Comparison of ENCODE assay signal across 37 cellular contexts in genomic region chr9:103301051-103301450, GRCh38.
"Had no signal": no experiment of that assay in that cellular context is flagged by ENCODE, and none has a peak within 500 bp of the region (broad histone marks: within the 10 kb centered on the region; RNA-seq: fewer than 3 reads in every experiment).

No MANE protein-coding gene starts in this region.

- H3K36me3 Mint-ChIP-seq: activated CD4-positive, alpha-beta memory T cell treated with anti-CD3 and anti-CD28 coated beads for 36 hours; activated CD8-positive, alpha-beta memory T cell treated with anti-CD3 and anti-CD28 coated beads, Interleukin-2, amount 10 ng/mL, durations not matched to agents 7 days and 5 days; activated naive CD4-positive, alpha-beta T cell treated with anti-CD3 and anti-CD28 coated beads, Interleukin-2, amount 50 U/mL, for 24 hours; activated naive CD8-positive, alpha-beta T cell treated with anti-CD3 and anti-CD28 coated beads for 36 hours; brain had no signal

- H3K9me3 Mint-ChIP-seq: activated naive CD4-positive, alpha-beta T cell treated with anti-CD3 and anti-CD28 coated beads for 36 hours; activated naive CD4-positive, alpha-beta T cell treated with anti-CD3 and anti-CD28 coated beads, Interleukin-2, amount 50 U/mL, for 24 hours; activated naive CD8-positive, alpha-beta T cell treated with anti-CD3 and anti-CD28 coated beads for 36 hours; activated T-helper 1 cell treated with anti-CD3 and anti-CD28 coated beads, Interleukin-12 subunit alpha, Interleukin-12 subunit beta, Interleukin-2, Interleukin-4 antibody, amounts not matched to agents 30 ng/mL and 10 ng/mL and 1 ng/mL, durations not matched to agents 14 hours and 24 hours and 36 hours; activated T-helper 2 cell treated with anti-CD3 and anti-CD28 coated beads, Interferon-gamma antibody, Interleukin-2, Interleukin-4, amounts not matched to agents 10 μg/mL and 5 μg/mL and 100 μg/mL, durations not matched to agents 14 hours and 24 hours and 36 hours; T-helper 2 cell treated with Interferon-gamma antibody and Interleukin-4, amounts not matched to agents 5 μg/mL and 100 μg/mL, for 36 hours had no signal

- DNase-seq: activated CD4-positive, alpha-beta memory T cell treated with anti-CD3 and anti-CD28 coated beads for 36 hours; activated CD4-positive, alpha-beta T cell treated with anti-CD3 and anti-CD28 coated beads for 36 hours; activated CD4-positive, alpha-beta T cell treated with anti-CD3 and anti-CD28 coated beads, Interleukin-2, amount 10 ng/mL, durations not matched to agents 24 days and 14 days; activated CD4-positive, CD25-positive, alpha-beta regulatory T cell; activated CD4-positive, CD25-positive, alpha-beta regulatory T cell treated with anti-CD3 and anti-CD28 coated beads, Interleukin-2, amount 50 U/mL, for 72 hours; activated CD8-positive, alpha-beta memory T cell treated with anti-CD3 and anti-CD28 coated beads, Interleukin-2, amount 10 ng/mL, durations not matched to agents 7 days and 5 days; activated CD8-positive, alpha-beta memory T cell treated with anti-CD3 and anti-CD28 coated beads, Interleukin-2, amount 50 U/mL, for 4 hours; activated CD8-positive, alpha-beta T cell treated with anti-CD3 and anti-CD28 coated beads, Interleukin-2, amount 10 ng/mL, durations not matched to agents 7 days and 5 days; activated effector memory CD4-positive, alpha-beta T cell treated with anti-CD3 and anti-CD28 coated beads, Interleukin-2, amount 50 U/mL, for 16 hours; activated naive CD4-positive, alpha-beta T cell treated with anti-CD3 and anti-CD28 coated beads for 36 hours; activated naive CD8-positive, alpha-beta T cell treated with anti-CD3 and anti-CD28 coated beads for 36 hours; activated naive CD8-positive, alpha-beta T cell treated with anti-CD3 and anti-CD28 coated beads, Interleukin-2, amount 50 U/mL, for 24 hours; activated T-cell treated with anti-CD3 and anti-CD28 coated beads, Interleukin-2, amount 50 U/mL, for 1 hour; activated T-cell treated with anti-CD3 and anti-CD28 coated beads, Interleukin-2, amount 50 U/mL, for 48 hours; adrenal gland; central memory CD4-positive, alpha-beta T cell; cerebellar nuclear complex; colonic mucosa; effector CD4-positive, alpha-beta T cell; effector memory CD8-positive, alpha-beta T cell; esophagus squamous epithelium; foreskin melanocyte; heart right ventricle; T-helper 1 cell; T-helper 17 cell; T1000 had no signal

- H3K4me3 Mint-ChIP-seq: activated CD4-positive, alpha-beta memory T cell treated with anti-CD3 and anti-CD28 coated beads for 36 hours; activated CD4-positive, alpha-beta T cell treated with anti-CD3 and anti-CD28 coated beads for 36 hours; activated CD4-positive, alpha-beta T cell treated with anti-CD3 and anti-CD28 coated beads, Interleukin-2, amount 10 ng/mL, durations not matched to agents 24 days and 14 days; activated CD8-positive, alpha-beta memory T cell treated with anti-CD3 and anti-CD28 coated beads, Interleukin-2, amount 10 ng/mL, durations not matched to agents 7 days and 5 days; activated CD8-positive, alpha-beta T cell treated with anti-CD3 and anti-CD28 coated beads, Interleukin-2, amount 10 ng/mL, durations not matched to agents 7 days and 5 days; activated naive CD4-positive, alpha-beta T cell treated with anti-CD3 and anti-CD28 coated beads for 36 hours; activated naive CD4-positive, alpha-beta T cell treated with anti-CD3 and anti-CD28 coated beads, Interleukin-2, amount 50 U/mL, for 24 hours; activated naive CD8-positive, alpha-beta T cell treated with anti-CD3 and anti-CD28 coated beads for 36 hours; activated naive CD8-positive, alpha-beta T cell treated with anti-CD3 and anti-CD28 coated beads, Interleukin-2, amount 50 U/mL, for 24 hours; activated T-helper 1 cell treated with anti-CD3 and anti-CD28 coated beads, Interleukin-12 subunit alpha, Interleukin-12 subunit beta, Interleukin-2, Interleukin-4 antibody, amounts not matched to agents 30 ng/mL and 10 ng/mL and 1 ng/mL, durations not matched to agents 14 hours and 24 hours and 36 hours; brain; dendritic cell treated with granulocyte-macrophage colony-stimulating factor and Interleukin-4, amounts not matched to agents 40 ng/mL and 50 ng/mL, for 4 days; effector memory CD8-positive, alpha-beta T cell; T-helper 17 cell; T-helper 2 cell treated with Interferon-gamma antibody and Interleukin-4, amounts not matched to agents 5 μg/mL and 100 μg/mL, for 36 hours had no signal

- H3K27me3 Mint-ChIP-seq: activated CD4-positive, alpha-beta memory T cell treated with anti-CD3 and anti-CD28 coated beads for 36 hours; activated CD4-positive, alpha-beta T cell treated with anti-CD3 and anti-CD28 coated beads for 36 hours; activated CD4-positive, alpha-beta T cell treated with anti-CD3 and anti-CD28 coated beads, Interleukin-2, amount 10 ng/mL, durations not matched to agents 24 days and 14 days; activated CD8-positive, alpha-beta memory T cell treated with anti-CD3 and anti-CD28 coated beads, Interleukin-2, amount 10 ng/mL, durations not matched to agents 7 days and 5 days; activated naive CD4-positive, alpha-beta T cell treated with anti-CD3 and anti-CD28 coated beads, Interleukin-2, amount 50 U/mL, for 24 hours; activated naive CD8-positive, alpha-beta T cell treated with anti-CD3 and anti-CD28 coated beads for 36 hours; activated naive CD8-positive, alpha-beta T cell treated with anti-CD3 and anti-CD28 coated beads, Interleukin-2, amount 50 U/mL, for 24 hours; dendritic cell treated with granulocyte-macrophage colony-stimulating factor and Interleukin-4, amounts not matched to agents 40 ng/mL and 50 ng/mL, for 4 days; effector memory CD8-positive, alpha-beta T cell; T-helper 17 cell had no signal

- ATAC-seq: activated CD4-positive, alpha-beta T cell treated with anti-CD3 and anti-CD28 coated beads for 36 hours; activated CD8-positive, alpha-beta memory T cell treated with anti-CD3 and anti-CD28 coated beads, Interleukin-2, amount 10 ng/mL, durations not matched to agents 7 days and 5 days; activated CD8-positive, alpha-beta T cell treated with anti-CD3 and anti-CD28 coated beads, Interleukin-2, amount 10 ng/mL, durations not matched to agents 7 days and 5 days; activated naive CD8-positive, alpha-beta T cell treated with anti-CD3 and anti-CD28 coated beads, Interleukin-2, amount 50 U/mL, for 24 hours; effector memory CD8-positive, alpha-beta T cell; gastroesophageal sphincter; heart right ventricle; T-helper 17 cell had no signal

- H3K27ac Mint-ChIP-seq: activated CD4-positive, alpha-beta memory T cell treated with anti-CD3 and anti-CD28 coated beads for 36 hours; activated CD4-positive, alpha-beta T cell treated with anti-CD3 and anti-CD28 coated beads for 36 hours; activated CD4-positive, alpha-beta T cell treated with anti-CD3 and anti-CD28 coated beads, Interleukin-2, amount 10 ng/mL, durations not matched to agents 24 days and 14 days; activated CD8-positive, alpha-beta memory T cell treated with anti-CD3 and anti-CD28 coated beads, Interleukin-2, amount 10 ng/mL, durations not matched to agents 7 days and 5 days; activated CD8-positive, alpha-beta T cell treated with anti-CD3 and anti-CD28 coated beads, Interleukin-2, amount 10 ng/mL, durations not matched to agents 7 days and 5 days; activated naive CD4-positive, alpha-beta T cell treated with anti-CD3 and anti-CD28 coated beads for 36 hours; activated naive CD4-positive, alpha-beta T cell treated with anti-CD3 and anti-CD28 coated beads, Interleukin-2, amount 50 U/mL, for 24 hours; activated naive CD8-positive, alpha-beta T cell treated with anti-CD3 and anti-CD28 coated beads for 36 hours; activated naive CD8-positive, alpha-beta T cell treated with anti-CD3 and anti-CD28 coated beads, Interleukin-2, amount 50 U/mL, for 24 hours; activated T-helper 1 cell treated with anti-CD3 and anti-CD28 coated beads, Interleukin-12 subunit alpha, Interleukin-12 subunit beta, Interleukin-2, Interleukin-4 antibody, amounts not matched to agents 30 ng/mL and 10 ng/mL and 1 ng/mL, durations not matched to agents 14 hours and 24 hours and 36 hours; activated T-helper 2 cell treated with anti-CD3 and anti-CD28 coated beads, Interferon-gamma antibody, Interleukin-2, Interleukin-4, amounts not matched to agents 10 μg/mL and 5 μg/mL and 100 μg/mL, durations not matched to agents 14 hours and 24 hours and 36 hours; brain; dendritic cell treated with granulocyte-macrophage colony-stimulating factor and Interleukin-4, amounts not matched to agents 40 ng/mL and 50 ng/mL, for 4 days; effector memory CD8-positive, alpha-beta T cell; T-helper 17 cell; T-helper 2 cell treated with Interferon-gamma antibody and Interleukin-4, amounts not matched to agents 5 μg/mL and 100 μg/mL, for 36 hours had no signal

- H3K4me1 ChIP-seq: adrenal gland, ascending aorta, breast epithelium, colonic mucosa, esophagus squamous epithelium, gastroesophageal sphincter, heart right ventricle had no signal

- H3K4me1 Mint-ChIP-seq: activated CD4-positive, alpha-beta T cell treated with anti-CD3 and anti-CD28 coated beads for 36 hours; activated CD4-positive, alpha-beta T cell treated with anti-CD3 and anti-CD28 coated beads, Interleukin-2, amount 10 ng/mL, durations not matched to agents 24 days and 14 days; activated CD8-positive, alpha-beta memory T cell treated with anti-CD3 and anti-CD28 coated beads, Interleukin-2, amount 10 ng/mL, durations not matched to agents 7 days and 5 days; activated naive CD4-positive, alpha-beta T cell treated with anti-CD3 and anti-CD28 coated beads, Interleukin-2, amount 50 U/mL, for 24 hours; activated naive CD8-positive, alpha-beta T cell treated with anti-CD3 and anti-CD28 coated beads for 36 hours; activated naive CD8-positive, alpha-beta T cell treated with anti-CD3 and anti-CD28 coated beads, Interleukin-2, amount 50 U/mL, for 24 hours; brain; T-helper 17 cell had no signal

- H3K4me3 ChIP-seq: adrenal gland, ascending aorta, breast epithelium, cardiac muscle cell, colonic mucosa, esophagus squamous epithelium, gastroesophageal sphincter, heart right ventricle had no signal

- H3K36me3 ChIP-seq: adrenal gland, ascending aorta, breast epithelium, cardiac muscle cell, colonic mucosa, esophagus squamous epithelium, gastroesophageal sphincter, heart right ventricle had no signal

- H3K27ac ChIP-seq: adrenal gland, ascending aorta, breast epithelium, cardiac muscle cell, colonic mucosa, epithelial cell of prostate, esophagus squamous epithelium, gastroesophageal sphincter, heart right ventricle had no signal

- H3K9me3 ChIP-seq: adrenal gland, ascending aorta, colonic mucosa had no signal

- H3K27me3 ChIP-seq: adrenal gland, ascending aorta, breast epithelium, cardiac muscle cell, colonic mucosa, esophagus squamous epithelium, gastroesophageal sphincter, heart right ventricle had no signal
